7 cellular contexts compared by ENCODE assay signal in genomic region chr4:144016048-144016605, GRCh38. TPM values are rescaled to one million over a fixed set of nuclear protein-coding genes. Genes with fewer than 3 reads are reported as not detected.
"Had no signal": no experiment of that assay in that cellular context is flagged by ENCODE, and none has a peak within 500 bp of the region (broad histone marks: within the 10 kb centered on the region; RNA-seq: fewer than 3 reads in every experiment).

No MANE protein-coding gene starts in this region.

RNA-seq across cellular contexts. Expression of gene GYPB, which starts 3.1 kb away (rescaled TPM):
- total RNA-seq: GM23248, H4, H7, HepG2, HFFc6, HT1080 had no signal
- polyA plus RNA-seq: HepG2, IgD-negative memory B cell had no signal
